8 cellular contexts compared by ENCODE assay signal in the genomic region with DNA sequence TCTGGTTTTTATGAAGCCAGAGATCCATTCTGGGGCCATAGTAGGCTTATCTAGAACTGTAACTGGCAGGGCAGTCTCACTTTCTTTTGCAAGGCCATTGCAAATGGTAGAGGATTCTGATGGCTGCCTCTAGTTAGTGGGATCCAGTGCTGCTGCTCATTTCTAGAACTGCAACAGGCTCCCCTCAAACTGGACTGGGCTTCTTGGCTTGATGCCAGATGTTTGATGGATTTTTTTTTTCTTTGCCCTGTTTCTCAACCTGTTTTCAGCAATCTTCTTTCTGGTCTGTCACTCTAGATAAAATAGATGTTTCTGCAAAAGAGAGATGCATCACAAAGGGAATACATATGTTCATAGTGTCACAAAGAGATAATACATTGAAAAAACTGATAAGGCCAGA. TPM values are rescaled to one million over a fixed set of nuclear protein-coding genes. Genes with fewer than 3 reads are reported as not detected.
"Had no signal": no experiment of that assay in that cellular context is flagged by ENCODE, and none has a peak within 500 bp of the region (broad histone marks: within the 10 kb centered on the region; RNA-seq: fewer than 3 reads in every experiment).

No MANE protein-coding gene starts in this region.

- FAIRE-seq: HTR-8/SVneo had no signal

- H3K27ac ChIP-seq: HL-60 had no signal

- DNase-seq: IMR-90, KBM-7, KG1 had no signal

RNA-seq across cellular contexts. Expression of a gene that starts 11.9 kb away (rescaled TPM):
- total RNA-seq: HT-29, HT1080, IMR-90 had no signal
- polyA plus RNA-seq: IgD-negative memory B cell, IMR-90 had no signal
